In genomic region chr10:13099666-13100348, GRCh38 we compare ENCODE assay signal across 1 cellular context.
TF ChIP-seq lines count a peak whose summit lies in the region.

Gene OPTN (plus strand): TSS chr10:13100163. CDS start chr10:13109123, 8,960 bp downstream.

TF ChIP-seq in HepG2, 621 proteins besides CTCF, POLR2A, EP300 and RAD21 (continued from another document):
- TF ChIP-seq REST (IDR thresholded peaks at IDR 0.05; ENCODE audit: borderline replicate concordance in 1 of 2, low read depth in 1 of 2, low read length in 2 of 2) (no peak), FOXP1 (IDR thresholded peaks at IDR 0.05) (no peak), FOXP1 (CRISPR knock-in tag; IDR thresholded peaks at IDR 0.05) (no peak), ZFX (CRISPR knock-in tag; IDR thresholded peaks at IDR 0.05; ENCODE audit: low read depth) (peak; percentile 46), SOX6 (IDR thresholded peaks at IDR 0.05) (no peak), SOX6 (CRISPR knock-in tag; IDR thresholded peaks at IDR 0.05) (peak; percentile 30; the same call in 1 of the 2 replicates), SMAD3 (CRISPR knock-in tag; IDR thresholded peaks at IDR 0.05) (no peak), ZNF235 (CRISPR knock-in tag; IDR thresholded peaks at IDR 0.05; ENCODE audit: borderline replicate concordance) (0 out of 2 replicates have a peak, but pooled peaks have one; percentile 28), CCAR2 (optimal IDR thresholded peaks at IDR 0.05; ENCODE audit: low read depth, low read length) (no peak), ETV5 (CRISPR knock-in tag; IDR thresholded peaks at IDR 0.05; ENCODE audit: borderline replicate concordance) (0 out of 2 replicates have a peak, but pooled peaks have one; percentile 4), ZNF597 (CRISPR knock-in tag; IDR thresholded peaks at IDR 0.05) (no peak), CBX5 (CRISPR knock-in tag; IDR thresholded peaks at IDR 0.05; ENCODE audit: borderline replicate concordance) (no peak), RBFOX2 (IDR thresholded peaks at IDR 0.05; ENCODE audit: low read depth, low read length) (peak; percentile 73), RCOR2 (CRISPR knock-in tag; IDR thresholded peaks at IDR 0.05) (0 out of 2 replicates have a peak, but pooled peaks have one; percentile 17), ZBTB1 (CRISPR knock-in tag; IDR thresholded peaks at IDR 0.05; ENCODE audit: borderline replicate concordance) (no peak), HNRNPK (IDR thresholded peaks at IDR 0.05; ENCODE audit: low read depth, low read length, poor library complexity, severe bottlenecking) (peak; percentile 98), ARID3A (IDR thresholded peaks at IDR 0.05; ENCODE audit: low read depth, low read length) (peak; percentile 79), SPEN (CRISPR knock-in tag; IDR thresholded peaks at IDR 0.05; ENCODE audit: low read depth) (peak; percentile 44), ZNF205 (CRISPR knock-in tag; IDR thresholded peaks at IDR 0.05) (no peak), UBTF (CRISPR knock-in tag; IDR thresholded peaks at IDR 0.05) (peak; percentile 52; the same call in 1 of the 2 replicates), GATAD1 (CRISPR knock-in tag; IDR thresholded peaks at IDR 0.05) (peak; percentile 43; the same call in 1 of the 2 replicates), ASH2L (IDR thresholded peaks at IDR 0.05; ENCODE audit: insufficient read length, low read depth, low read length) (peak; percentile 56), ZNF350 (CRISPR knock-in tag; IDR thresholded peaks at IDR 0.05; ENCODE audit: borderline replicate concordance, low read depth) (0 out of 2 replicates have a peak, but pooled peaks have one; percentile 7)
TF ChIP-seq in HepG2: peak in this region for 55.
